18 cellular contexts compared by ENCODE assay signal in the genomic region with DNA sequence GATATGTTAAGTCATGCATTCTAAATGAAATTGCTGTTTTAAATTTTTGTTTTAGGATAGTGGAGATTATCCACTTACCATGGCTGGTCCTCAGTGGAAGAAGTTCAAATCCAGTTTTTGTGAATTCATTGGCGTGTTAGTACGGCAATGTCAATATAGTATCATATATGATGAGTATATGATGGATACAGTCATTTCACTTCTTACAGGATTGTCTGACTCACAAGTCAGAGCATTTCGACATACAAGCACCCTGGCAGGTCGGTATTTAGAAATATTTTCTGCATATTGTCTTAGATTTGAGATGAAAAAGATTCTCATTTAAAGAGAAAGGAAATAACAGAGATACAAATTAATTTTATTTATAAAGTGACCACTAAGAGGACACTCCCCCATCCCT.
"Had no signal": no experiment of that assay in that cellular context is flagged by ENCODE, and none has a peak within 500 bp of the region (broad histone marks: within the 10 kb centered on the region; RNA-seq: fewer than 3 reads in every experiment).

No MANE protein-coding gene starts in this region.

- H3K27ac ChIP-seq: colonic mucosa, esophagus squamous epithelium, foreskin keratinocyte, prostate gland, transverse colon had no signal

- H3K9me3 Mint-ChIP-seq: activated CD4-positive, alpha-beta memory T cell treated with anti-CD3 and anti-CD28 coated beads for 36 hours; activated T-cell treated with anti-CD3 and anti-CD28 coated beads, Interleukin-2, amount 50 U/mL, for 72 hours; neural crest cell had no signal

- H3K36me3 ChIP-seq: colonic mucosa, prostate gland, transverse colon had no signal

- H3K27me3 Mint-ChIP-seq: activated CD4-positive, alpha-beta memory T cell treated with anti-CD3 and anti-CD28 coated beads for 36 hours had no signal

- H3K27me3 ChIP-seq: colonic mucosa, esophagus squamous epithelium, foreskin keratinocyte, transverse colon had no signal

- H3K4me3 ChIP-seq: colonic mucosa, esophagus squamous epithelium, prostate gland, transverse colon had no signal

- DNase-seq: activated CD4-positive, alpha-beta memory T cell treated with anti-CD3 and anti-CD28 coated beads for 36 hours; activated CD4-positive, CD25-positive, alpha-beta regulatory T cell treated with anti-CD3 and anti-CD28 coated beads, Interleukin-2, amount 50 U/mL, for 72 hours; activated gamma-delta T cell treated with Interleukin-2 at 50 U/mL for 16 hours; activated T-cell treated with anti-CD3 and anti-CD28 coated beads, Interleukin-2, amount 50 U/mL, for 72 hours; colonic mucosa; esophagus squamous epithelium; foreskin keratinocyte; right cardiac atrium; SK-N-SH; small intestine; stimulated activated CD4-positive, alpha-beta T cell treated with anti-CD3 and anti-CD28 coated beads, Interleukin-4, amount 100 ng/mL, for 24 hours; stimulated activated naive CD4-positive, alpha-beta T cell treated with Interleukin-2 at 50 U/mL for 16 hours; T-helper 1 cell; T1000; transverse colon had no signal

- H3K4me3 Mint-ChIP-seq: activated CD4-positive, alpha-beta memory T cell treated with anti-CD3 and anti-CD28 coated beads for 36 hours; activated T-cell treated with anti-CD3 and anti-CD28 coated beads, Interleukin-2, amount 50 U/mL, for 72 hours; mesothelial cell of epicardium; neural crest cell had no signal

- H3K4me1 ChIP-seq: colonic mucosa, esophagus squamous epithelium, foreskin keratinocyte, prostate gland, transverse colon had no signal

- ATAC-seq: foreskin keratinocyte, right cardiac atrium had no signal

- H3K9me3 ChIP-seq: colonic mucosa, esophagus squamous epithelium, prostate gland, SK-N-SH, transverse colon had no signal

- H3K27ac Mint-ChIP-seq: activated CD4-positive, alpha-beta memory T cell treated with anti-CD3 and anti-CD28 coated beads for 36 hours; mesothelial cell of epicardium had no signal

- H3K4me1 Mint-ChIP-seq: neural crest cell had no signal
